8 cellular contexts compared by ENCODE assay signal in the genomic region with DNA sequence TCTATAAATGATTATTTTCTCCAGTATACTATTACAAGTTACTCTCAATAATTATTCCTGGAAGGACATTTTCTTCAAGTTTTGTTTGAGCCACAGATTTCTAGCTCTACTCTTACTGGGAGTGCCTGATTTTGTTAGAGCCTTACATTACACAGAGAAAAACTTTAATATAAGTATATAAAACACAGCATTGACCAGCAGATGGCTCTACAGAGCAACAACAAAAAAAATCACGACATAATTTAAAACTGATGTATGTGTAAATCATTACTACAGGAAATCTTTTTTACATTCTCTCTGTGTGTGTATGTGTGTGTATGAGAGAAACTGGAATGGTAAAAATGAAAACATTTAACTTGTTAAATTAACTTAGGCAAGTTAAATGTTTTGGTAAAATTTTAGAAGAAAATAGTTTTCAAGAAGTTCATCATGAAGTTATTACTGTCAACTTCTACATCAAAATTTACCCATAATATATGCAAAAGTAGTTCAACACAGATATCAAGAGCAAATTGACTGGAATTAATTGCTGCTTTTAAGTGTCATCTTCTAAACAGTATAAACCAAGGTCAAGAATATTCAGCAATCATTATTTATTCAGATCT.
DNase-seq lines count a peak whose midpoint lies in the region; ATAC-seq, FAIRE-seq and TF ChIP-seq lines count a peak whose summit lies in the region.

No MANE protein-coding gene starts in this region.

- H3K4me3 ChIP-seq in K562 = no peak overlapping the region
- H3K4me3 ChIP-seq in kidney epithelial cell (ENCODE audit: low read depth, low read length) = no peak overlapping the region
- no peak overlapping the region for H3K4me3 ChIP-seq in upper lobe of left lung

- H3K27me3 ChIP-seq in K562 (ENCODE audit: control insufficient read depth in 2 of 2, insufficient read depth in 2 of 2, low read length in 2 of 2) (peaks cover 0 to 5% of the 10 kb centered on the region in 2 experiments; a peak in 2 of 5 replicates), kidney epithelial cell (ENCODE audit: control insufficient read depth, insufficient read depth, low read length) (no peaks in the 10 kb centered on the region), upper lobe of left lung (no peaks in the 10 kb centered on the region)

- DNase-seq in ACHN = peak; percentile 67
- peak; percentile 36 for DNase-seq in G401 (ENCODE audit: low spot score)
- DNase-seq in NCI-H1694 treated with DMSO at 0.1 percent for 48 hours (lab: John Stamatoyannopoulos, UW) = peak; percentile 56
- peak in 2 of 4 experiments; percentile 24 to 32 for DNase-seq in K562 (ENCODE audit: extremely low read depth in 1 of 4, low spot score in 3 of 4)
- DNase-seq in kidney epithelial cell (ENCODE audit: low read depth) = no peak
- DNase-seq in upper lobe of left lung = no peak
- no peak for DNase-seq in mesenteric fat pad (ENCODE audit: low spot score)
- DNase-seq in SHP77 treated with DMSO at 0.1 percent for 48 hours (lab: John Stamatoyannopoulos, UW) = no peak

- CTCF ChIA-PET in K562 (lab: Yijun Ruan, JAX; ENCODE audit: low intra/inter-chr PET ratio) = interaction anchor here (1.1 to 2.6 kb wide), 3 partner anchors 169 to 870 kb away, joined by 3 to 25 read pairs (median 20); no protein-coding TSS in a partner anchor

- intact Hi-C loops in K562 (cut with micrococcal nuclease) = loop anchor here (1.0 to 2.0 kb wide), 2 partner anchors 169 to 196 kb away; no protein-coding TSS in a partner anchor

- no TSS peak for BruUV-seq in K562 (replicated peaks; lab: Mats Ljungman, UMichigan)

- no peak for FAIRE-seq in K562 (lab: Jason Lieb, UNC)

- POLR2A ChIA-PET in K562 (lab: Yijun Ruan, JAX) = no interaction called here

- 0% methylated on average over 1 of the region's 1 CpG for WGBS in K562 (ENCODE audit: insufficient coverage, low coverage, missing lambda C conversion rate)
- 0 to 3% methylated on average over 1 of the region's 1 CpG for WGBS in upper lobe of left lung, 2 donors

- no peaks in the 10 kb centered on the region for H3K36me3 ChIP-seq in K562 (ENCODE audit: control insufficient read depth, insufficient read depth, low read length)
- H3K36me3 ChIP-seq in kidney epithelial cell (ENCODE audit: control insufficient read depth, insufficient read depth, low read length) = no peaks in the 10 kb centered on the region
- H3K36me3 ChIP-seq in upper lobe of left lung = no peaks in the 10 kb centered on the region

- H3K27ac ChIP-seq in K562 (ENCODE audit: extremely low read depth, low read depth, low read length) (no peak overlapping the region), upper lobe of left lung (no peak overlapping the region)

- no peaks in the 10 kb centered on the region for H3K79me2 ChIP-seq in K562 (ENCODE audit: control insufficient read depth, insufficient read depth, low read length)

- no peaks in the 10 kb centered on the region for H3K9me3 ChIP-seq in K562 (replicated peaks; ENCODE audit: control insufficient read depth, insufficient read depth, low read depth, low read length)
- H3K9me3 ChIP-seq in upper lobe of left lung = no peaks in the 10 kb centered on the region

- TF ChIP-seq CTCF in K562 (IDR thresholded peaks at IDR 0.05 in 2 of 3, conservative IDR thresholded peaks at IDR 0.05 in 1 of 3; ENCODE audit: insufficient read depth in 2 of 3, low read depth in 1 of 3, low read length in 3 of 3) (peak in 2 of 3 experiments; percentile 42 to 65; a peak in 3 of 6 replicates), kidney epithelial cell (IDR thresholded peaks at IDR 0.05; ENCODE audit: insufficient read depth, low read length, poor library complexity, severe bottlenecking) (peak; percentile 45), upper lobe of left lung (IDR thresholded peaks at IDR 0.05) (peak in 4 of 6 experiments; percentile 43 to 55 (median 46))

- TF ChIP-seq RAD21 in K562 (CRISPR knock-in tag; conservative IDR thresholded peaks at IDR 0.05 in 1 of 2, IDR thresholded peaks at IDR 0.05 in 1 of 2) = peak; percentile 69 to 81

- TF ChIP-seq EP300 in K562 (IDR thresholded peaks at IDR 0.05; ENCODE audit: low read length) (no peak), upper lobe of left lung (IDR thresholded peaks at IDR 0.05) (no peak)

- no peak overlapping the region for H3K9ac ChIP-seq in K562 (ENCODE audit: insufficient read depth in 1 of 2, low read depth in 2 of 2, low read length in 2 of 2)

- no peak overlapping the region for H2AFZ ChIP-seq in K562 (ENCODE audit: low read depth, low read length)

- no peak overlapping the region for H3K4me2 ChIP-seq in K562 (ENCODE audit: insufficient read depth, low read length)

- H3K4me1 ChIP-seq in K562 (replicated peaks in 1 of 2; ENCODE audit: control insufficient read depth in 2 of 2, insufficient read depth in 2 of 2, low read length in 2 of 2) = no peaks in the 10 kb centered on the region
- no peaks in the 10 kb centered on the region for H3K4me1 ChIP-seq in upper lobe of left lung

- no peaks in the 10 kb centered on the region for H4K20me1 ChIP-seq in K562 (replicated peaks; ENCODE audit: control insufficient read depth, insufficient read depth, low read length)

- in situ Hi-C loops in ACHN (cut with HindIII; ENCODE audit: low pct_ligation_motif_present, low pct_unique_long_range_greater_than_20kb, low sequenced_read_pairs) (loop anchor here (25.0 kb wide), 1 partner anchor 195 kb away; no protein-coding TSS in a partner anchor), G401 (cut with HindIII; ENCODE audit: low sequenced_read_pairs) (no loop called here), K562 (cut with MboI) (no loop called here)

- no peak for TF ChIP-seq POLR2A in K562 (conservative IDR thresholded peaks at IDR 0.05)
- no peak for TF ChIP-seq POLR2A in upper lobe of left lung (IDR thresholded peaks at IDR 0.05)

- ATAC-seq in K562 = peak; percentile 53; the same call in 1 of the 3 replicates
- peak in 1 of 2 donors; percentile 75 for ATAC-seq in upper lobe of left lung (ENCODE audit: low FRiP score in 2 of 2)

- no peaks in the 10 kb centered on the region for H3K9me1 ChIP-seq in K562 (ENCODE audit: control insufficient read depth, insufficient read depth, low read length)

TF ChIP-seq in K562, 482 proteins besides CTCF, POLR2A, EP300 and RAD21:
- TF ChIP-seq, protein P1, sequence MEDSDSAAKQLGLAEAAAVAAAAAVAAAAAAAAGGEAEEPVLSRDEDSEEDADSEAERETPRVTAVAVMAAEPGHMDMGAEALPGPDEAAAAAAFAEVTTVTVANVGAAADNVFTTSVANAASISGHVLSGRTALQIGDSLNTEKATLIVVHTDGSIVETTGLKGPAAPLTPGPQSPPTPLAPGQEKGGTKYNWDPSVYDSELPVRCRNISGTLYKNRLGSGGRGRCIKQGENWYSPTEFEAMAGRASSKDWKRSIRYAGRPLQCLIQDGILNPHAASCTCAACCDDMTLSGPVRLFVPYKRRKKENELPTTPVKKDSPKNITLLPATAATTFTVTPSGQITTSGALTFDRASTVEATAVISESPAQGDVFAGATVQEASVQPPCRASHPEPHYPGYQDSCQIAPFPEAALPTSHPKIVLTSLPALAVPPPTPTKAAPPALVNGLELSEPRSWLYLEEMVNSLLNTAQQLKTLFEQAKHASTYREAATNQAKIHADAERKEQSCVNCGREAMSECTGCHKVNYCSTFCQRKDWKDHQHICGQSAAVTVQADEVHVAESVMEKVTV (CRISPR knock-in tag; IDR thresholded peaks at IDR 0.05) = peak; percentile 62
- TF ChIP-seq, protein P2, sequence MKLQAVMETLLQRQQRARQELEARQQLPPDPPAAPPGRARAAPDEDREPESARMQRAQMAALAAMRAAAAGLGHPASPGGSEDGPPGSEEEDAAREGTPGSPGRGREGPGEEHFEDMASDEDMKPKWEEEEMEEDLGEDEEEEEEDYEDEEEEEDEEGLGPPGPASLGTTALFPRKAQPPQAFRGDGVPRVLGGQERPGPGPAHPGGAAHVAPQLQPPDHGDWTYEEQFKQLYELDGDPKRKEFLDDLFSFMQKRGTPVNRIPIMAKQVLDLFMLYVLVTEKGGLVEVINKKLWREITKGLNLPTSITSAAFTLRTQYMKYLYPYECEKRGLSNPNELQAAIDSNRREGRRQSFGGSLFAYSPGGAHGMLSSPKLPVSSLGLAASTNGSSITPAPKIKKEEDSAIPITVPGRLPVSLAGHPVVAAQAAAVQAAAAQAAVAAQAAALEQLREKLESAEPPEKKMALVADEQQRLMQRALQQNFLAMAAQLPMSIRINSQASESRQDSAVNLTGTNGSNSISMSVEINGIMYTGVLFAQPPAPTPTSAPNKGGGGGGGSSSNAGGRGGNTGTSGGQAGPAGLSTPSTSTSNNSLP (IDR thresholded peaks at IDR 0.05; ENCODE audit: borderline replicate concordance, low read depth, low read length) = peak; percentile 84; the same call in 1 of the 2 replicates
- no peak for TF ChIP-seq CBFB (CRISPR knock-in tag; IDR thresholded peaks at IDR 0.05)
- 0 out of 2 replicates have a peak, but pooled peaks have one; percentile 25 for TF ChIP-seq SMC3 (conservative IDR thresholded peaks at IDR 0.05; ENCODE audit: insufficient read depth, low read depth, low read length)
- TF ChIP-seq NFIC (IDR thresholded peaks at IDR 0.05) = no peak
- no peak for TF ChIP-seq RHOXF2B (CRISPR knock-in tag; conservative IDR thresholded peaks at IDR 0.05)
- TF ChIP-seq SPI1 (IDR thresholded peaks at IDR 0.05; ENCODE audit: borderline replicate concordance, low read depth, low read length) = no peak
- TF ChIP-seq, protein P3, sequence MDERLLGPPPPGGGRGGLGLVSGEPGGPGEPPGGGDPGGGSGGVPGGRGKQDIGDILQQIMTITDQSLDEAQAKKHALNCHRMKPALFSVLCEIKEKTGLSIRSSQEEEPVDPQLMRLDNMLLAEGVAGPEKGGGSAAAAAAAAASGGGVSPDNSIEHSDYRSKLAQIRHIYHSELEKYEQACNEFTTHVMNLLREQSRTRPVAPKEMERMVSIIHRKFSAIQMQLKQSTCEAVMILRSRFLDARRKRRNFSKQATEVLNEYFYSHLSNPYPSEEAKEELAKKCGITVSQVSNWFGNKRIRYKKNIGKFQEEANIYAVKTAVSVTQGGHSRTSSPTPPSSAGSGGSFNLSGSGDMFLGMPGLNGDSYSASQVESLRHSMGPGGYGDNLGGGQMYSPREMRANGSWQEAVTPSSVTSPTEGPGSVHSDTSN (CRISPR knock-in tag; IDR thresholded peaks at IDR 0.05; ENCODE audit: low read depth) = no peak
- TF ChIP-seq, protein P3 (tag; conservative IDR thresholded peaks at IDR 0.05; ENCODE audit: low read depth) = 0 out of 2 replicates have a peak, but pooled peaks have one; percentile 27

Comparison
In these comparisons a context has a peak if more than half of its experiments do, and no peak if none do; other contexts are left out.
1. DNase-seq: peak in ACHN (single experiment), G401 (single experiment) and NCI-H1694 treated with DMSO at 0.1 percent for 48 hours (single experiment); none in kidney epithelial cell (single experiment), upper lobe of left lung (0 of 2), mesenteric fat pad (single experiment) and SHP77 treated with DMSO at 0.1 percent for 48 hours (single experiment).
2. Peak in every context shown above with its lines, with median percentiles within 50 percentile points of each other: CTCF ChIP-seq.